In the genomic region with DNA sequence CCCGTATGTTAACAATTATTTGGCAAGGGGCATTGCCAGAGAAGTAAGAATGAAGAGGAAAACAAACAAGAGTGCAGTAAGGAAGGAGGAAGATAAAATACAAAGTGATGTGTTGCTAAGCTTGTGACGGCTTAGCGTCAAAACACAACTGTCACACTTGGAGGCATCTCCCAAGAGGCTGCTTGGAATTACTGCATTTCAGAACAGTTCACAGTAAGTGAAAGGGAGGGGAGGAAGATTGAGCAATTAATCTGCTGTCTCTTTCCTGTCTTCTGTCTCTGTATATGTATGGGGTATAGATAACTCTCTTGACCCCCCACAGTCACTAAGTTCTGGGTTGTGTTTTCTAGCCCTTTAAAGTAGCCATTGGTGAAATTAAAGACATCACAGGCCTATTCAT, we compare ENCODE assay signal across 25 cellular contexts.
A peak's percentile ranks its signal among the peaks of the same experiment; 100 is the strongest.
DNase-seq lines count a peak whose midpoint lies in the region; ATAC-seq and TF ChIP-seq lines count a peak whose summit lies in the region.
"Had no signal": no experiment of that assay in that cellular context is flagged by ENCODE, and none has a peak within 500 bp of the region (broad histone marks: within the 10 kb centered on the region; RNA-seq: fewer than 3 reads in every experiment).

No MANE protein-coding gene starts in this region.

- no peaks in the 10 kb centered on the region; the same call in 1 of the 2 replicates for H3K9me2 ChIP-seq in GM23338 (ENCODE audit: insufficient read depth)

- no peaks in the 10 kb centered on the region for H3K4me1 Mint-ChIP-seq in GM23338
- H3K4me1 Mint-ChIP-seq: CD14-positive monocyte; CD8-positive, alpha-beta memory T cell; H9; T-cell had no signal

- H3K27ac Mint-ChIP-seq in GM23338, result no peak overlapping the region
- H3K27ac Mint-ChIP-seq: CD14-positive monocyte; CD8-positive, alpha-beta memory T cell; H9; T-cell had no signal

- intact Hi-C loops in A673 (cut with micrococcal nuclease; ENCODE audit: unreplicated experiment), result no loop called here

- H3K36me3 Mint-ChIP-seq in GM23338 (ENCODE audit: low read depth), result peaks cover 10% of the 10 kb centered on the region; the same call in 2 of the 3 replicates
- H3K36me3 Mint-ChIP-seq: CD14-positive monocyte; CD8-positive, alpha-beta memory T cell; T-cell had no signal

- H3K4me2 ChIP-seq in GM23338 (no peak overlapping the region), neuronal stem cell (ENCODE audit: insufficient read depth, low read length, poor library complexity, severe bottlenecking) (no peak overlapping the region)

- no peak overlapping the region for H3K4me3 Mint-ChIP-seq in GM23338
- H3K4me3 Mint-ChIP-seq: CD14-positive monocyte; CD8-positive, alpha-beta memory T cell; H9; T-cell had no signal

- no CpG with 5 or more reads among the region's 3 CpGs for WGBS in neuronal stem cell (ENCODE audit: extremely low coverage in 2 of 2, insufficient read length in 2 of 2, insufficient replicate concordance in 1 of 2), 2 donors

- H3K36me3 ChIP-seq in A673 (ENCODE audit: insufficient read depth, low read length, poor library complexity, severe bottlenecking) (no peaks in the 10 kb centered on the region), GM23338 (ENCODE audit: insufficient read depth) (no peaks in the 10 kb centered on the region), neuronal stem cell (replicated peaks in 1 of 2; ENCODE audit: control insufficient read depth in 2 of 2, insufficient read depth in 2 of 2, low read length in 2 of 2) (no peaks in the 10 kb centered on the region)
- H3K36me3 ChIP-seq: SJSA1 had no signal

- ATAC-seq in GM23338, result no peak
- ATAC-seq: PC-3, T-cell had no signal

- H3K27ac ChIP-seq in A673 (ENCODE audit: low read depth, low read length, poor library complexity, severe bottlenecking), result no peak overlapping the region
- no peak overlapping the region for H3K27ac ChIP-seq in GM23338 (ENCODE audit: low read depth)
- H3K27ac ChIP-seq in neuronal stem cell (replicated peaks; ENCODE audit: low read length), result no peak overlapping the region
- H3K27ac ChIP-seq: SJSA1 had no signal

- TF ChIP-seq CTCF in A673 (conservative IDR thresholded peaks at IDR 0.05; ENCODE audit: low read depth, low read length), result no peak
- no peak for TF ChIP-seq CTCF in GM23338 (conservative IDR thresholded peaks at IDR 0.05; ENCODE audit: low read depth in 2 of 2)

- DNase-seq in A673 (ENCODE audit: low spot score) (peak; percentile 1), GM23338 (ENCODE audit: low spot score) (no peak), fibroblast of the conjunctiva (ENCODE audit: low read depth) (peak; percentile 14), neuronal stem cell (ENCODE audit: low spot score) (no peak), activated gamma-delta T cell treated with Interleukin-2 at 50 U/mL for 16 hours (no peak), NAMALWA (ENCODE audit: low spot score) (no peak)
- no peak for DNase-seq in stimulated activated CD4-positive, alpha-beta T cell treated with anti-CD3 and anti-CD28 coated beads, Interleukin-4, amount 100 ng/mL, for 1 hour
- DNase-seq: AML-193; CD8-positive, alpha-beta memory T cell; DMS153; H9; KBM-7; MV-4-11; NCI-H1105 treated with DMSO at 0.1 percent for 48 hours; NCI-H146; NCI-H1930; NCI-H2107; NCI-H2227 treated with DMSO at 0.1 percent for 48 hours; NCI-H510A; PC-3; Right ventricle myocardium superior; RPMI8226; T-cell had no signal

- CTCF ChIA-PET in A673 (lab: Charles Lee), result no interaction called here

- H3K4me1 ChIP-seq in A673 (ENCODE audit: insufficient read depth, low read length, poor library complexity, severe bottlenecking), result no peaks in the 10 kb centered on the region
- no peaks in the 10 kb centered on the region for H3K4me1 ChIP-seq in GM23338 (ENCODE audit: insufficient read depth)
- peaks cover 0 to 3% of the 10 kb centered on the region in 2 donors for H3K4me1 ChIP-seq in neuronal stem cell (ENCODE audit: control insufficient read depth in 2 of 2, insufficient read depth in 1 of 2, low read depth in 1 of 2, low read length in 2 of 2)
- H3K4me1 ChIP-seq: SJSA1 had no signal

- no peak overlapping the region for H2BK12ac ChIP-seq in neuronal stem cell (ENCODE audit: low read length)

- H2BK120ac ChIP-seq in neuronal stem cell (ENCODE audit: low read depth, low read length), result no peak overlapping the region

- no peak overlapping the region for H2BK5ac ChIP-seq in neuronal stem cell (ENCODE audit: low read length)

- H3K4ac ChIP-seq in neuronal stem cell (ENCODE audit: low read length), result no peak overlapping the region

- peaks cover 23% of the 10 kb centered on the region for H3K9me3 ChIP-seq in A673 (ENCODE audit: low read depth, low read length, poor library complexity, severe bottlenecking)
- no peaks in the 10 kb centered on the region for H3K9me3 ChIP-seq in neuronal stem cell (replicated peaks in 1 of 2; ENCODE audit: control insufficient read depth in 2 of 2, insufficient read depth in 1 of 2, low read depth in 1 of 2, low read length in 2 of 2)
- H3K9me3 ChIP-seq: SJSA1 had no signal

- no peaks in the 10 kb centered on the region for H3K27me3 Mint-ChIP-seq in GM23338 (ENCODE audit: insufficient read depth, low read depth, poor library complexity)
- H3K27me3 Mint-ChIP-seq: CD8-positive, alpha-beta memory T cell; T-cell had no signal

- peaks cover 16% of the 10 kb centered on the region for H3K9me3 Mint-ChIP-seq in GM23338

- no peak overlapping the region for H3K14ac ChIP-seq in neuronal stem cell (ENCODE audit: low read length)

- no peak overlapping the region for H2BK15ac ChIP-seq in neuronal stem cell (ENCODE audit: low read length)

- no peaks in the 10 kb centered on the region for H3K27me3 ChIP-seq in A673 (replicated peaks; ENCODE audit: insufficient read depth, low read depth, low read length, poor library complexity)
- H3K27me3 ChIP-seq in GM23338 (ENCODE audit: insufficient read depth), result no peaks in the 10 kb centered on the region
- H3K27me3 ChIP-seq in neuronal stem cell (ENCODE audit: control insufficient read depth in 3 of 3, insufficient read depth in 3 of 3, low read depth in 1 of 3, low read length in 3 of 3), result no peaks in the 10 kb centered on the region
- H3K27me3 ChIP-seq: SJSA1 had no signal

- no peak overlapping the region for H3K4me3 ChIP-seq in A673 (ENCODE audit: low read depth, low read length, poor library complexity, severe bottlenecking)
- no peak overlapping the region for H3K4me3 ChIP-seq in GM23338
- no peak overlapping the region for H3K4me3 ChIP-seq in neuronal stem cell (ENCODE audit: low read length in 2 of 2)
- H3K4me3 ChIP-seq: SJSA1 had no signal

- no peak overlapping the region for H3K18ac ChIP-seq in neuronal stem cell (ENCODE audit: low read length)

- no peak overlapping the region for H3K9ac ChIP-seq in neuronal stem cell (ENCODE audit: low read depth, low read length, poor library complexity)

- no peak overlapping the region for H3K23ac ChIP-seq in neuronal stem cell (ENCODE audit: low read depth, low read length, poor library complexity)

- H3K79me2 ChIP-seq in GM23338 (replicated peaks; ENCODE audit: insufficient read depth), result no peaks in the 10 kb centered on the region

- H3K79me1 ChIP-seq in neuronal stem cell (ENCODE audit: low read depth, low read length), result no peaks in the 10 kb centered on the region

- H2AFZ ChIP-seq in GM23338, result peak overlapping the region; percentile 32; the same call in 1 of the 2 replicates
- peak overlapping the region; percentile 20 for H2AFZ ChIP-seq in neuronal stem cell (ENCODE audit: low read length)

- POLR2A ChIA-PET in A673 (lab: Charles Lee; ENCODE audit: low non-redundant PET), result no interaction called here

- no TSS peak for BruUV-seq in A673 (replicated peaks; lab: Mats Ljungman, UMichigan)

- H4K20me1 ChIP-seq in GM23338 (replicated peaks; ENCODE audit: insufficient read depth), result no peaks in the 10 kb centered on the region

- no peak overlapping the region for H4K8ac ChIP-seq in neuronal stem cell (ENCODE audit: low read depth, low read length)

- H4K91ac ChIP-seq in neuronal stem cell (ENCODE audit: low read depth, low read length, poor library complexity), result no peak overlapping the region

- no peaks in the 10 kb centered on the region for H3F3A ChIP-seq in GM23338 (replicated peaks; ENCODE audit: low read depth)

- H2AK5ac ChIP-seq in neuronal stem cell (ENCODE audit: low read depth, low read length), result no peak overlapping the region

TF ChIP-seq in GM23338, 12 proteins besides CTCF, POLR2A, EP300 and RAD21 (continues in another document):
- TF ChIP-seq EZH2phosphoT487 (IDR thresholded peaks at IDR 0.05; ENCODE audit: unreplicated experiment) (no peak), EZH2 (IDR thresholded peaks at IDR 0.05; ENCODE audit: low read depth, unreplicated experiment) (no peak), STAT1 (IDR thresholded peaks at IDR 0.05; ENCODE audit: unreplicated experiment) (no peak), NANOG (IDR thresholded peaks at IDR 0.05; ENCODE audit: borderline replicate concordance) (no peak), ZNF331 (CRISPR knock-in tag; IDR thresholded peaks at IDR 0.05; ENCODE audit: low read depth) (no peak), JUNB (IDR thresholded peaks at IDR 0.05; ENCODE audit: unreplicated experiment) (no peak), POLR2AphosphoS5 (IDR thresholded peaks at IDR 0.05; ENCODE audit: low read depth) (no peak), CREB1 (CRISPR knock-in tag; IDR thresholded peaks at IDR 0.05; ENCODE audit: low read depth) (no peak)
- TF ChIP-seq, protein P1, sequence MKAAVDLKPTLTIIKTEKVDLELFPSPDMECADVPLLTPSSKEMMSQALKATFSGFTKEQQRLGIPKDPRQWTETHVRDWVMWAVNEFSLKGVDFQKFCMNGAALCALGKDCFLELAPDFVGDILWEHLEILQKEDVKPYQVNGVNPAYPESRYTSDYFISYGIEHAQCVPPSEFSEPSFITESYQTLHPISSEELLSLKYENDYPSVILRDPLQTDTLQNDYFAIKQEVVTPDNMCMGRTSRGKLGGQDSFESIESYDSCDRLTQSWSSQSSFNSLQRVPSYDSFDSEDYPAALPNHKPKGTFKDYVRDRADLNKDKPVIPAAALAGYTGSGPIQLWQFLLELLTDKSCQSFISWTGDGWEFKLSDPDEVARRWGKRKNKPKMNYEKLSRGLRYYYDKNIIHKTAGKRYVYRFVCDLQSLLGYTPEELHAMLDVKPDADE (IDR thresholded peaks at IDR 0.05), result no peak

Comparison
In these comparisons a context has a peak if more than half of its experiments do, and no peak if none do; other contexts are left out.
1. DNase-seq: peak in A673 (single experiment) and fibroblast of the conjunctiva (single experiment); none in GM23338 (single experiment), neuronal stem cell (single experiment), stimulated activated CD4-positive, alpha-beta T cell treated with anti-CD3 and anti-CD28 coated beads, Interleukin-4, amount 100 ng/mL, for 1 hour (single experiment), activated gamma-delta T cell treated with Interleukin-2 at 50 U/mL for 16 hours (single experiment) and NAMALWA (single experiment).